13 cellular contexts compared by ENCODE assay signal in genomic region chr21:42790520-42790919, GRCh38.
"Had no signal": no experiment of that assay in that cellular context is flagged by ENCODE, and none has a peak within 500 bp of the region (broad histone marks: within the 10 kb centered on the region; RNA-seq: fewer than 3 reads in every experiment).

No MANE protein-coding gene starts in this region.

- H3K36me3 Mint-ChIP-seq: stimulated activated naive B cell treated with anti-CD40 and anti-IgM and Interleukin-4, amounts not matched to agents 10 μg/mL and 1 μg/mL and 100 μg/mL, for 72 hours had no signal

- H3K9me3 Mint-ChIP-seq: activated naive CD4-positive, alpha-beta T cell treated with anti-CD3 and anti-CD28 coated beads for 36 hours; activated T-helper 2 cell treated with anti-CD3 and anti-CD28 coated beads, Interferon-gamma antibody, Interleukin-2, Interleukin-4, amounts not matched to agents 10 μg/mL and 5 μg/mL and 100 μg/mL, durations not matched to agents 14 hours and 24 hours and 36 hours had no signal

- H3K27ac Mint-ChIP-seq: activated naive CD4-positive, alpha-beta T cell treated with anti-CD3 and anti-CD28 coated beads for 36 hours; activated T-helper 2 cell treated with anti-CD3 and anti-CD28 coated beads, Interferon-gamma antibody, Interleukin-2, Interleukin-4, amounts not matched to agents 10 μg/mL and 5 μg/mL and 100 μg/mL, durations not matched to agents 14 hours and 24 hours and 36 hours; stimulated activated naive B cell treated with anti-CD40 and anti-IgM and Interleukin-4, amounts not matched to agents 10 μg/mL and 1 μg/mL and 100 μg/mL, for 72 hours had no signal

- ATAC-seq: gastroesophageal sphincter; left lobe of liver; naive thymus-derived CD8-positive, alpha-beta T cell; pancreas; stimulated activated naive B cell treated with anti-CD40 and anti-IgM and Interleukin-4, amounts not matched to agents 10 μg/mL and 1 μg/mL and 100 μg/mL, for 72 hours had no signal

- H3K4me3 Mint-ChIP-seq: activated naive CD4-positive, alpha-beta T cell treated with anti-CD3 and anti-CD28 coated beads for 36 hours; naive thymus-derived CD8-positive, alpha-beta T cell; stimulated activated naive B cell treated with anti-CD40 and anti-IgM and Interleukin-4, amounts not matched to agents 10 μg/mL and 1 μg/mL and 100 μg/mL, for 72 hours had no signal

- H3K27me3 Mint-ChIP-seq: naive thymus-derived CD8-positive, alpha-beta T cell; stimulated activated naive B cell treated with anti-CD40 and anti-IgM and Interleukin-4, amounts not matched to agents 10 μg/mL and 1 μg/mL and 100 μg/mL, for 72 hours had no signal

- DNase-seq: activated CD4-positive, alpha-beta T cell treated with anti-CD3 and anti-CD28 coated beads for 1 hour; activated CD4-positive, alpha-beta T cell treated with anti-CD3 and anti-CD28 coated beads, Interleukin-2, amount 50 U/mL, for 4 hours; activated naive CD4-positive, alpha-beta T cell treated with anti-CD3 and anti-CD28 coated beads for 36 hours; naive thymus-derived CD8-positive, alpha-beta T cell; pancreas; sigmoid colon; stimulated activated CD4-positive, alpha-beta T cell treated with anti-CD3 and anti-CD28 coated beads, Interleukin-2, amount 100 ng/mL, for 24 hours; stimulated activated naive B cell treated with anti-CD40 and anti-IgM and Interleukin-4, amounts not matched to agents 10 μg/mL and 1 μg/mL and 100 μg/mL, for 72 hours; T-helper 1 cell; trophoblast cell had no signal
